Comparison of ENCODE assay signal across 2 cellular contexts in the genomic region with DNA sequence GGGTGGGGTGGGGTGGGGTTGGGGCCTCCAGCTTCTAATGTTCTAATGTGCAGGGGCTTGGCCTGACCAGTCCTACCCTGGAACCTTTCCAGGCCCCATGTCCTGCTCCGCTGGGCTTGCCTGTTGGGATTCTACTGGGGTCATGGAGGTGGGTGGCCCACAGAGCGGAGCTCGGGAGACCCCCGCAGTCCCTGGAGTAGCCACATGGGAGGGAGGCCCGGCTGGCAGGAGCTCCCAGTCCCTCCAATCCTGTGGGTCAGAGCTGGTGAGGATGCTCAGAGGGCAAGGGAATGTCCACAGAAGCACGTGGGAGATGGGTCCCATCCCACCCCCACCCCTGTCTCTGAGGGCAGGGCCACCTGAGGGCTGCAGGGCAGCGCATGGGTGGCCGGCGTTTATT.
TF ChIP-seq lines count a peak whose summit lies in the region.

No MANE protein-coding gene starts in this region.

TF ChIP-seq in HCT116, 20 proteins besides CTCF, POLR2A, EP300 and RAD21:
- TF ChIP-seq SRF (IDR thresholded peaks at IDR 0.05; ENCODE audit: low read depth) (no peak), YY1 (IDR thresholded peaks at IDR 0.05; ENCODE audit: extremely low read depth, insufficient replicate concordance, low read depth, low read length) (no peak), JUND (IDR thresholded peaks at IDR 0.05) (no peak), CBX3 (IDR thresholded peaks at IDR 0.05; ENCODE audit: low read depth) (no peak), SP1 (IDR thresholded peaks at IDR 0.05; ENCODE audit: low read depth) (no peak), EZH2phosphoT487 (IDR thresholded peaks at IDR 0.05; ENCODE audit: borderline replicate concordance) (no peak), ELF1 (IDR thresholded peaks at IDR 0.05; ENCODE audit: borderline replicate concordance, low read depth) (no peak), SIN3A (IDR thresholded peaks at IDR 0.05; ENCODE audit: low read depth) (no peak), TCF7L2 (IDR thresholded peaks at IDR 0.05; ENCODE audit: borderline replicate concordance, extremely low read depth, insufficient read depth, insufficient read length) (no peak), POLR2AphosphoS5 (IDR thresholded peaks at IDR 0.05; ENCODE audit: low read depth, low read length) (no peak), EZH2 (IDR thresholded peaks at IDR 0.05) (no peak), ZNF274 (IDR thresholded peaks at IDR 0.05; ENCODE audit: low read depth, low read length) (no peak), EGR1 (IDR thresholded peaks at IDR 0.05; ENCODE audit: low read depth) (no peak), FOSL1 (IDR thresholded peaks at IDR 0.05; ENCODE audit: low read depth) (no peak)
- TF ChIP-seq, protein P1, sequence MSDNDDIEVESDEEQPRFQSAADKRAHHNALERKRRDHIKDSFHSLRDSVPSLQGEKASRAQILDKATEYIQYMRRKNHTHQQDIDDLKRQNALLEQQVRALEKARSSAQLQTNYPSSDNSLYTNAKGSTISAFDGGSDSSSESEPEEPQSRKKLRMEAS (IDR thresholded peaks at IDR 0.05), result no peak
- TF ChIP-seq, protein P2, sequence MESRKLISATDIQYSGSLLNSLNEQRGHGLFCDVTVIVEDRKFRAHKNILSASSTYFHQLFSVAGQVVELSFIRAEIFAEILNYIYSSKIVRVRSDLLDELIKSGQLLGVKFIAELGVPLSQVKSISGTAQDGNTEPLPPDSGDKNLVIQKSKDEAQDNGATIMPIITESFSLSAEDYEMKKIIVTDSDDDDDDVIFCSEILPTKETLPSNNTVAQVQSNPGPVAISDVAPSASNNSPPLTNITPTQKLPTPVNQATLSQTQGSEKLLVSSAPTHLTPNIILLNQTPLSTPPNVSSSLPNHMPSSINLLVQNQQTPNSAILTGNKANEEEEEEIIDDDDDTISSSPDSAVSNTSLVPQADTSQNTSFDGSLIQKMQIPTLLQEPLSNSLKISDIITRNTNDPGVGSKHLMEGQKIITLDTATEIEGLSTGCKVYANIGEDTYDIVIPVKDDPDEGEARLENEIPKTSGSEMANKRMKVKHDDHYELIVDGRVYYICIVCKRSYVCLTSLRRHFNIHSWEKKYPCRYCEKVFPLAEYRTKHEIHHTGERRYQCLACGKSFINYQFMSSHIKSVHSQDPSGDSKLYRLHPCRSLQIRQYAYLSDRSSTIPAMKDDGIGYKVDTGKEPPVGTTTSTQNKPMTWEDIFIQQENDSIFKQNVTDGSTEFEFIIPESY (IDR thresholded peaks at IDR 0.05; ENCODE audit: extremely low read depth, insufficient replicate concordance, low read length), result no peak
- TF ChIP-seq, protein P3, sequence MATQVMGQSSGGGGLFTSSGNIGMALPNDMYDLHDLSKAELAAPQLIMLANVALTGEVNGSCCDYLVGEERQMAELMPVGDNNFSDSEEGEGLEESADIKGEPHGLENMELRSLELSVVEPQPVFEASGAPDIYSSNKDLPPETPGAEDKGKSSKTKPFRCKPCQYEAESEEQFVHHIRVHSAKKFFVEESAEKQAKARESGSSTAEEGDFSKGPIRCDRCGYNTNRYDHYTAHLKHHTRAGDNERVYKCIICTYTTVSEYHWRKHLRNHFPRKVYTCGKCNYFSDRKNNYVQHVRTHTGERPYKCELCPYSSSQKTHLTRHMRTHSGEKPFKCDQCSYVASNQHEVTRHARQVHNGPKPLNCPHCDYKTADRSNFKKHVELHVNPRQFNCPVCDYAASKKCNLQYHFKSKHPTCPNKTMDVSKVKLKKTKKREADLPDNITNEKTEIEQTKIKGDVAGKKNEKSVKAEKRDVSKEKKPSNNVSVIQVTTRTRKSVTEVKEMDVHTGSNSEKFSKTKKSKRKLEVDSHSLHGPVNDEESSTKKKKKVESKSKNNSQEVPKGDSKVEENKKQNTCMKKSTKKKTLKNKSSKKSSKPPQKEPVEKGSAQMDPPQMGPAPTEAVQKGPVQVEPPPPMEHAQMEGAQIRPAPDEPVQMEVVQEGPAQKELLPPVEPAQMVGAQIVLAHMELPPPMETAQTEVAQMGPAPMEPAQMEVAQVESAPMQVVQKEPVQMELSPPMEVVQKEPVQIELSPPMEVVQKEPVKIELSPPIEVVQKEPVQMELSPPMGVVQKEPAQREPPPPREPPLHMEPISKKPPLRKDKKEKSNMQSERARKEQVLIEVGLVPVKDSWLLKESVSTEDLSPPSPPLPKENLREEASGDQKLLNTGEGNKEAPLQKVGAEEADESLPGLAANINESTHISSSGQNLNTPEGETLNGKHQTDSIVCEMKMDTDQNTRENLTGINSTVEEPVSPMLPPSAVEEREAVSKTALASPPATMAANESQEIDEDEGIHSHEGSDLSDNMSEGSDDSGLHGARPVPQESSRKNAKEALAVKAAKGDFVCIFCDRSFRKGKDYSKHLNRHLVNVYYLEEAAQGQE (IDR thresholded peaks at IDR 0.05; ENCODE audit: low read depth), result no peak

TF ChIP-seq in H1, 55 proteins besides CTCF, POLR2A, EP300 and RAD21:
- no peak for TF ChIP-seq KDM4A (IDR thresholded peaks at IDR 0.05; ENCODE audit: low read depth, low read length, severe bottlenecking)
- no peak for TF ChIP-seq CTBP2 (IDR thresholded peaks at IDR 0.05; ENCODE audit: borderline replicate concordance, insufficient read depth, insufficient read length, low read length)
- TF ChIP-seq POU5F1 (IDR thresholded peaks at IDR 0.05; ENCODE audit: low read depth, low read length), result no peak
- no peak for TF ChIP-seq JUN (IDR thresholded peaks at IDR 0.05; ENCODE audit: low read depth, low read length)
- no peak for TF ChIP-seq EGR1 (IDR thresholded peaks at IDR 0.05; ENCODE audit: borderline replicate concordance, low read depth, low read length)
- no peak for TF ChIP-seq SUZ12 (IDR thresholded peaks at IDR 0.05; ENCODE audit: low read length)
- TF ChIP-seq, protein P4, sequence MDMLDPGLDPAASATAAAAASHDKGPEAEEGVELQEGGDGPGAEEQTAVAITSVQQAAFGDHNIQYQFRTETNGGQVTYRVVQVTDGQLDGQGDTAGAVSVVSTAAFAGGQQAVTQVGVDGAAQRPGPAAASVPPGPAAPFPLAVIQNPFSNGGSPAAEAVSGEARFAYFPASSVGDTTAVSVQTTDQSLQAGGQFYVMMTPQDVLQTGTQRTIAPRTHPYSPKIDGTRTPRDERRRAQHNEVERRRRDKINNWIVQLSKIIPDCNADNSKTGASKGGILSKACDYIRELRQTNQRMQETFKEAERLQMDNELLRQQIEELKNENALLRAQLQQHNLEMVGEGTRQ (IDR thresholded peaks at IDR 0.05; ENCODE audit: low read length), result no peak
- no peak for TF ChIP-seq TAF7 (optimal IDR thresholded peaks at IDR 0.05; ENCODE audit: borderline replicate concordance, low read depth, low read length)
- no peak for TF ChIP-seq KDM1A (IDR thresholded peaks at IDR 0.05; ENCODE audit: borderline replicate concordance, low read length)
- no peak for TF ChIP-seq JUND (IDR thresholded peaks at IDR 0.05; ENCODE audit: low read length)
- no peak for TF ChIP-seq BRCA1 (IDR thresholded peaks at IDR 0.05; ENCODE audit: low read depth, low read length)
- no peak for TF ChIP-seq SIRT6 (IDR thresholded peaks at IDR 0.05; ENCODE audit: low read length)
- TF ChIP-seq ZNF274 (IDR thresholded peaks at IDR 0.05; ENCODE audit: borderline replicate concordance, extremely low read depth, low read length), result no peak
- no peak for TF ChIP-seq RBBP5 (IDR thresholded peaks at IDR 0.05; ENCODE audit: borderline replicate concordance, low read depth, low read length)
- TF ChIP-seq EZH2 (IDR thresholded peaks at IDR 0.05; ENCODE audit: low read depth, low read length, severe bottlenecking), result no peak
- TF ChIP-seq BCL11A (IDR thresholded peaks at IDR 0.05; ENCODE audit: low read depth in 2 of 2, low read length in 2 of 2), result no peak
- no peak for TF ChIP-seq SP4 (IDR thresholded peaks at IDR 0.05; ENCODE audit: low read length)
- no peak for TF ChIP-seq CBX5 (IDR thresholded peaks at IDR 0.05; ENCODE audit: low read depth, low read length)
- TF ChIP-seq SAP30 (IDR thresholded peaks at IDR 0.05; ENCODE audit: insufficient read depth, insufficient replicate concordance, low read length), result no peak
